ENCODE assay signal across 19 cellular contexts in genomic region chr2:46888421-46888952, GRCh38. TPM values are rescaled to one million over a fixed set of nuclear protein-coding genes. Genes with fewer than 3 reads are reported as not detected.
A peak's percentile ranks its signal among the peaks of the same experiment; 100 is the strongest.
DNase-seq lines count a peak whose midpoint lies in the region; ATAC-seq, FAIRE-seq and TF ChIP-seq lines count a peak whose summit lies in the region.
"Had no signal": no experiment of that assay in that cellular context is flagged by ENCODE, and none has a peak within 500 bp of the region (broad histone marks: within the 10 kb centered on the region; RNA-seq: fewer than 3 reads in every experiment).

No MANE protein-coding gene starts in this region.

- dilution Hi-C loops in endothelial cell of umbilical vein (cut with MboI; ENCODE audit: extremely low pct_ligation_motif_present, low sequenced_read_pairs): no loop called here

- no peaks in the 10 kb centered on the region for H3K9me2 ChIP-seq in neural cell (ENCODE audit: insufficient read depth, low read length)

- in situ Hi-C loops in gastrocnemius medialis (cut with MboI; ENCODE audit: low sequenced_read_pairs in 4 of 4): loop anchor here in 1 of 4 donors (5.0 kb wide), 1 partner anchor 251 kb away; no protein-coding TSS in a partner anchor

- H3F3A ChIP-seq in neural cell (ENCODE audit: insufficient read depth, low read length, poor library complexity, severe bottlenecking): no peaks in the 10 kb centered on the region

- H3K4me2 ChIP-seq in endothelial cell of umbilical vein (ENCODE audit: insufficient read depth, low read length) (no peak overlapping the region), neural cell (ENCODE audit: low read length) (no peak overlapping the region)

- H3K4me3 ChIP-seq in right atrium auricular region (peak overlapping the region in 1 of 2 donors; percentile 27), endothelial cell of umbilical vein (replicated peaks in 1 of 3; ENCODE audit: insufficient read depth in 1 of 3, low read depth in 1 of 3, low read length in 3 of 3) (no peak overlapping the region), neural cell (ENCODE audit: low read length) (no peak overlapping the region), gastrocnemius medialis (no peak overlapping the region)
- H3K4me3 ChIP-seq: BLaER1 treated with 17β-estradiol and CSF1 and Interleukin-3, amounts not matched to agents 10 nM and 100 nM; MG63 had no signal

- no peaks in the 10 kb centered on the region for H3K9me1 ChIP-seq in endothelial cell of umbilical vein (replicated peaks; ENCODE audit: control insufficient read depth, extremely low read depth, insufficient read depth, low read length)

- H3K27me3 ChIP-seq in right atrium auricular region (no peaks in the 10 kb centered on the region), endothelial cell of umbilical vein (ENCODE audit: control insufficient read depth in 2 of 2, insufficient read depth in 2 of 2, low read length in 2 of 2) (no peaks in the 10 kb centered on the region), neural cell (ENCODE audit: insufficient read depth, low read depth, low read length) (no peaks in the 10 kb centered on the region), gastrocnemius medialis (no peaks in the 10 kb centered on the region)
- H3K27me3 ChIP-seq: ascending aorta; BLaER1 treated with 17β-estradiol and CSF1 and Interleukin-3, amounts not matched to agents 10 nM and 100 nM; MG63; stomach had no signal

- no peak for DNase-seq in Right ventricle myocardium superior
- DNase-seq in right atrium auricular region (ENCODE audit: low spot score): no peak
- DNase-seq in endothelial cell of umbilical vein (ENCODE audit: low read depth, low spot score): no peak
- DNase-seq in type B pancreatic cell (ENCODE audit: extremely low spot score, unreplicated experiment): no peak
- DNase-seq in gastrocnemius medialis: no peak
- DNase-seq in DMS 273 treated with DMSO at 0.1 percent for 48 hours (lab: John Stamatoyannopoulos, UW): no peak
- DNase-seq: activated CD8-positive, alpha-beta memory T cell treated with anti-CD3 and anti-CD28 coated beads for 24 hours; natural killer cell; stimulated activated CD4-positive, alpha-beta T cell treated with anti-CD3 and anti-CD28 coated beads, Interleukin-12 subunit alpha, Interleukin-12 subunit beta, amount 100 ng/mL, for 4 hours had no signal

- ATAC-seq in Right ventricle myocardium superior (ENCODE audit: poor library complexity): peak; percentile 11
- ATAC-seq in gastrocnemius medialis: no peak
- no peak for ATAC-seq in GM21515 (IDR thresholded peaks at IDR 0.05; ENCODE audit: unreplicated experiment)

- no peaks in the 10 kb centered on the region for H4K20me1 ChIP-seq in endothelial cell of umbilical vein (replicated peaks; ENCODE audit: control insufficient read depth, extremely low read depth, insufficient read depth, low read length)
- H4K20me1 ChIP-seq in neural cell (ENCODE audit: insufficient read depth): no peaks in the 10 kb centered on the region
- H4K20me1 ChIP-seq: BLaER1 treated with 17β-estradiol and CSF1 and Interleukin-3, amounts not matched to agents 10 nM and 100 nM had no signal

- H3K79me2 ChIP-seq in endothelial cell of umbilical vein (ENCODE audit: control insufficient read depth, insufficient read depth, low read length) (no peaks in the 10 kb centered on the region), neural cell (replicated peaks; ENCODE audit: insufficient read depth, low read length) (no peaks in the 10 kb centered on the region)

- TF ChIP-seq EP300 in neural cell (conservative IDR thresholded peaks at IDR 0.05; ENCODE audit: poor library complexity, severe bottlenecking): no peak

- H2AFZ ChIP-seq in endothelial cell of umbilical vein (ENCODE audit: low read depth, low read length) (peak overlapping the region; percentile 2), neural cell (ENCODE audit: low read depth, low read length) (no peak overlapping the region)

- H3K36me3 Mint-ChIP-seq in type B pancreatic cell: no peaks in the 10 kb centered on the region
- H3K36me3 Mint-ChIP-seq: activated naive CD4-positive, alpha-beta T cell treated with anti-CD3 and anti-CD28 coated beads, Interleukin-2, amount 50 U/mL, for 24 hours; IgD-negative memory B cell; natural killer cell had no signal

- H3K27ac ChIP-seq in right atrium auricular region: peak overlapping the region in 1 of 2 donors; percentile 33
- H3K27ac ChIP-seq in endothelial cell of umbilical vein (ENCODE audit: insufficient read depth, low read depth, low read length): no peak overlapping the region
- no peak overlapping the region for H3K27ac ChIP-seq in neural cell (ENCODE audit: low read length)
- no peak overlapping the region for H3K27ac ChIP-seq in gastrocnemius medialis
- H3K27ac ChIP-seq: ascending aorta; BLaER1 treated with 17β-estradiol and CSF1 and Interleukin-3, amounts not matched to agents 10 nM and 100 nM; HL-60; stomach had no signal

- no peaks in the 10 kb centered on the region for H3K27me3 Mint-ChIP-seq in type B pancreatic cell
- H3K27me3 Mint-ChIP-seq: activated naive CD4-positive, alpha-beta T cell treated with anti-CD3 and anti-CD28 coated beads, Interleukin-2, amount 50 U/mL, for 24 hours; IgD-negative memory B cell had no signal

- H3K9ac ChIP-seq in endothelial cell of umbilical vein (replicated peaks; ENCODE audit: extremely low read depth, insufficient read depth, low read length) (no peak overlapping the region), neural cell (ENCODE audit: low read length) (peak overlapping the region; percentile 18)

- FAIRE-seq in endothelial cell of umbilical vein (lab: Jason Lieb, UNC): peak; percentile 49
- FAIRE-seq: endometrium had no signal

- BruUV-seq in endothelial cell of umbilical vein (replicated peaks; lab: Mats Ljungman, UMichigan): no TSS peak

- no peak overlapping the region for H3K4me3 Mint-ChIP-seq in type B pancreatic cell
- H3K4me3 Mint-ChIP-seq: activated naive CD4-positive, alpha-beta T cell treated with anti-CD3 and anti-CD28 coated beads, Interleukin-2, amount 50 U/mL, for 24 hours; natural killer cell had no signal

- CTCF ChIA-PET in endothelial cell of umbilical vein (lab: Charles Lee): interaction anchor here (0.6 to 3.6 kb wide), 10 partner anchors 12 to 435 kb away, joined by 3 to 15 read pairs (median 4); no protein-coding TSS in a partner anchor

- no peaks in the 10 kb centered on the region for H3K9me3 ChIP-seq in right atrium auricular region
- no peaks in the 10 kb centered on the region for H3K9me3 ChIP-seq in endothelial cell of umbilical vein (replicated peaks; ENCODE audit: control insufficient read depth, insufficient read depth, low read length)
- H3K9me3 ChIP-seq in neural cell (ENCODE audit: low read length): no peaks in the 10 kb centered on the region
- no peaks in the 10 kb centered on the region for H3K9me3 ChIP-seq in gastrocnemius medialis
- H3K9me3 ChIP-seq: ascending aorta; BLaER1 treated with 17β-estradiol and CSF1 and Interleukin-3, amounts not matched to agents 10 nM and 100 nM; MG63; stomach had no signal

- H3K4me1 Mint-ChIP-seq in type B pancreatic cell (ENCODE audit: unreplicated experiment): peaks cover 13% of the 10 kb centered on the region
- H3K4me1 Mint-ChIP-seq: activated naive CD4-positive, alpha-beta T cell treated with anti-CD3 and anti-CD28 coated beads, Interleukin-2, amount 50 U/mL, for 24 hours had no signal

- TF ChIP-seq RAD21 in neural cell (conservative IDR thresholded peaks at IDR 0.05): no peak

- peak overlapping the region; percentile 73 for H3K27ac Mint-ChIP-seq in type B pancreatic cell
- H3K27ac Mint-ChIP-seq: activated naive CD4-positive, alpha-beta T cell treated with anti-CD3 and anti-CD28 coated beads, Interleukin-2, amount 50 U/mL, for 24 hours; IgD-negative memory B cell; natural killer cell had no signal

- H3K9me3 Mint-ChIP-seq in type B pancreatic cell: no peaks in the 10 kb centered on the region
- H3K9me3 Mint-ChIP-seq: activated naive CD4-positive, alpha-beta T cell treated with anti-CD3 and anti-CD28 coated beads, Interleukin-2, amount 50 U/mL, for 24 hours; IgD-negative memory B cell; natural killer cell had no signal

- H3K36me3 ChIP-seq in right atrium auricular region (no peaks in the 10 kb centered on the region), endothelial cell of umbilical vein (ENCODE audit: control insufficient read depth in 2 of 2, extremely low read depth in 1 of 2, insufficient read depth in 2 of 2, low read length in 2 of 2) (no peaks in the 10 kb centered on the region), neural cell (ENCODE audit: insufficient read depth, low read length) (no peaks in the 10 kb centered on the region), gastrocnemius medialis (no peaks in the 10 kb centered on the region)
- H3K36me3 ChIP-seq: ascending aorta; BLaER1 treated with 17β-estradiol and CSF1 and Interleukin-3, amounts not matched to agents 10 nM and 100 nM; MG63; stomach had no signal

- TF ChIP-seq CTCF in right atrium auricular region (IDR thresholded peaks at IDR 0.05) (no peak), endothelial cell of umbilical vein (IDR thresholded peaks at IDR 0.05; ENCODE audit: extremely low read depth in 1 of 2, insufficient read depth in 1 of 2, low read depth in 1 of 2, low read length in 2 of 2) (no peak), neural cell (IDR thresholded peaks at IDR 0.05; ENCODE audit: poor library complexity, severe bottlenecking) (no peak), type B pancreatic cell (conservative IDR thresholded peaks at IDR 0.05) (no peak), gastrocnemius medialis (IDR thresholded peaks at IDR 0.05 in 4 of 5, conservative IDR thresholded peaks at IDR 0.05 in 1 of 5) (no peak)

- intact Hi-C loops in Right ventricle myocardium superior (cut with DNase I) (loop anchor here (5.0 kb wide), 2 partner anchors 231 to 256 kb away; no protein-coding TSS in a partner anchor), endothelial cell of umbilical vein (cut with micrococcal nuclease) (loop anchor here (5.0 kb wide), 2 partner anchors 76 to 406 kb away; no protein-coding TSS in a partner anchor), gastrocnemius medialis (cut with DNase I; ENCODE audit: low total_unique reads) (loop anchor here (2.0 to 5.0 kb wide), 2 partner anchors 236 to 256 kb away; no protein-coding TSS in a partner anchor)

- H3K4me1 ChIP-seq in right atrium auricular region (peaks cover 0 to 9% of the 10 kb centered on the region in 2 donors), endothelial cell of umbilical vein (ENCODE audit: control insufficient read depth, extremely low read depth, insufficient read depth, low read length) (no peaks in the 10 kb centered on the region), gastrocnemius medialis (peaks cover 4% of the 10 kb centered on the region in 2 donors)

- no peak for TF ChIP-seq POLR2A in endothelial cell of umbilical vein (IDR thresholded peaks at IDR 0.05; ENCODE audit: low read depth, low read length)
- TF ChIP-seq POLR2A in gastrocnemius medialis (IDR thresholded peaks at IDR 0.05): no peak

- POLR2A ChIA-PET in endothelial cell of umbilical vein (lab: Charles Lee): no interaction called here

RNA-seq across cellular contexts. Expression of gene MCFD2, which starts 27.1 kb away (rescaled TPM):
- total RNA-seq in Right ventricle myocardium superior: 57.1 TPM
- total RNA-seq in right atrium auricular region: 10 to 100 TPM; 48.7 to 77.5 TPM
- total RNA-seq in endothelial cell of umbilical vein: 138 and 141 TPM in 2 replicates
- polyA plus RNA-seq in endothelial cell of umbilical vein: 70.7 and 74.8 TPM in 2 replicates
- 80.5 and 82.9 TPM in 2 replicates for polyA plus RNA-seq in endothelial cell of umbilical vein (2011; cell fraction: cytosol; rRNA removed)
- polyA plus RNA-seq in endothelial cell of umbilical vein (2011; cell fraction: nucleus; rRNA removed): 41.9 and 57.1 TPM in 2 replicates
- 127 and 230 TPM in 2 replicates for polyA plus RNA-seq in endothelial cell of umbilical vein (2012)
- polyA minus RNA-seq in endothelial cell of umbilical vein: 116 and 130 TPM in 2 replicates
- 46.8 TPM for polyA minus RNA-seq in endothelial cell of umbilical vein (2011; cell fraction: cytosol; rRNA and poly(A)+ RNA removed)
- polyA minus RNA-seq in endothelial cell of umbilical vein (2011; cell fraction: nucleus; rRNA and poly(A)+ RNA removed): 43.1 and 55.2 TPM in 2 replicates
- 78.8 and 84.0 TPM in 2 replicates for polyA plus RNA-seq in neural cell
- polyA minus RNA-seq in neural cell: 77.2 and 86.6 TPM in 2 replicates
- total RNA-seq in type B pancreatic cell (ENCODE audit: low replicate concordance): 66.7 and 72.4 TPM in 2 replicates
- 100 to 1,000 TPM in 3 of 4 donors, 10 to 100 TPM in 1; 87.9 to 182 (median 106) TPM for total RNA-seq in gastrocnemius medialis

RNA-seq across cellular contexts. Expression of gene TTC7A, which starts 52.5 kb away (rescaled TPM):
- total RNA-seq in Right ventricle myocardium superior: 9.2 TPM
- total RNA-seq in right atrium auricular region: 10 to 100 TPM in 1 of 2 donors, 1 to 10 TPM in 1; 5.8 to 11.2 TPM
- total RNA-seq in endothelial cell of umbilical vein: 11.9 and 13.6 TPM in 2 replicates
- 8.0 and 8.2 TPM in 2 replicates for polyA plus RNA-seq in endothelial cell of umbilical vein
- 6.2 and 7.0 TPM in 2 replicates for polyA plus RNA-seq in endothelial cell of umbilical vein (2011; cell fraction: cytosol; rRNA removed)
- polyA plus RNA-seq in endothelial cell of umbilical vein (2011; cell fraction: nucleus; rRNA removed): 43.6 and 46.2 TPM in 2 replicates
- polyA plus RNA-seq in endothelial cell of umbilical vein (2012): 8.0 and 11.1 TPM in 2 replicates
- polyA minus RNA-seq in endothelial cell of umbilical vein: 8.2 and 13.2 TPM in 2 replicates
- 12.2 TPM for polyA minus RNA-seq in endothelial cell of umbilical vein (2011; cell fraction: cytosol; rRNA and poly(A)+ RNA removed)
- polyA minus RNA-seq in endothelial cell of umbilical vein (2011; cell fraction: nucleus; rRNA and poly(A)+ RNA removed): 14.2 and 15.9 TPM in 2 replicates
- polyA plus RNA-seq in neural cell: 12.0 and 17.0 TPM in 2 replicates
- 12.2 and 16.8 TPM in 2 replicates for polyA minus RNA-seq in neural cell
- 15.9 and 19.8 TPM in 2 replicates for total RNA-seq in type B pancreatic cell (ENCODE audit: low replicate concordance)
- total RNA-seq in gastrocnemius medialis: 1 to 10 TPM; 3.7 to 7.3 (median 6.0) TPM
